In the genomic region with DNA sequence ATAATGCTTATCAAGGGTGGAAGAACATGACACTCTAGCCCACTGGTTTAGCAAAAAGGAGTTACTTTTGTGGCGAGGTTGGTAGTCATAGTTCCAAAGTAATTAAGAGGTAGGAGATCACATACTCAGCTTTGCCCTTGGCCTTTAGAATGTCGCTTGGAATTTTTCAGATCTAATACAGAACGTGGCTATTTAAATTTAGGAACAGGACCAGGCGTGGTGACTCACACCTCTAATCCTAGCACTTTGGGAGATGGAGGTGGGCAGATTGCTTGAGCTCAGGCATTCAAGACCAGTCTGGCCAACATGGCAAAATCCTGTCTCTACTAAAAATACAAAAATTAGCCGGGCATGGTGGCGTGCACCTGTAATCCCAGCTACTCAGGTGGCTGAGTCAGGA, we compare ENCODE assay signal across 16 cellular contexts. TPM values are rescaled to one million over a fixed set of nuclear protein-coding genes. Genes with fewer than 3 reads are reported as not detected.
DNase-seq lines count a peak whose midpoint lies in the region; ATAC-seq and TF ChIP-seq lines count a peak whose summit lies in the region.
"Had no signal": no experiment of that assay in that cellular context is flagged by ENCODE, and none has a peak within 500 bp of the region (broad histone marks: within the 10 kb centered on the region; RNA-seq: fewer than 3 reads in every experiment).

No MANE protein-coding gene starts in this region.

- H3K27me3 ChIP-seq in HCT116 (ENCODE audit: insufficient read depth, low read length) (no peaks in the 10 kb centered on the region), mesendoderm (ENCODE audit: insufficient read depth, low read length, poor library complexity) (no peaks in the 10 kb centered on the region), thyroid gland (no peaks in the 10 kb centered on the region)

- CTCF ChIA-PET in HCT116 (lab: Charles Lee), result interaction anchor here (2.8 kb wide), 1 partner anchor 183 kb away, joined by 80 read pairs; no protein-coding TSS in a partner anchor
- CTCF ChIA-PET in activated CD4-positive, alpha-beta T cell treated with anti-CD3 and anti-CD28 coated beads for 36 hours (lab: Charles Lee), result interaction anchor here (1.0 to 2.9 kb wide), 3 partner anchors 12 to 193 kb away, joined by 3 to 72 read pairs (median 3); no protein-coding TSS in a partner anchor

- DNase-seq in HCT116 (ENCODE audit: low read depth, low spot score), result no peak
- DNase-seq in mesendoderm, result peak; percentile 18
- DNase-seq in renal cortical epithelial cell (ENCODE audit: low read depth), result peak; percentile 39
- peak; percentile 5 to 24 for DNase-seq in thyroid gland
- DNase-seq in activated CD4-positive, alpha-beta T cell treated with anti-CD3 and anti-CD28 coated beads for 36 hours, result no peak
- DNase-seq: CD8-positive, alpha-beta T cell; COR-L47; DMS153; DND-41; GF-D8; HCEC 1CT had no signal

- H3K4me3 ChIP-seq in HCT116 (replicated peaks in 1 of 2; ENCODE audit: low read depth in 1 of 2, low read length in 2 of 2), result no peak overlapping the region
- no peak overlapping the region for H3K4me3 ChIP-seq in mesendoderm (ENCODE audit: low read length)
- no peak overlapping the region for H3K4me3 ChIP-seq in thyroid gland (replicated peaks in 1 of 3)
- H3K4me3 ChIP-seq: A549 had no signal

- H3K9ac ChIP-seq in HCT116 (ENCODE audit: low read length) (no peak overlapping the region), mesendoderm (ENCODE audit: low read length) (no peak overlapping the region)

- ATAC-seq in HCT116 (0 out of 2 replicates have a peak, but pooled peaks have one; percentile 9), HG03108 (IDR thresholded peaks at IDR 0.05; ENCODE audit: unreplicated experiment) (no peak), GM21717 (IDR thresholded peaks at IDR 0.05; ENCODE audit: unreplicated experiment) (no peak)
- ATAC-seq in activated CD4-positive, alpha-beta T cell treated with anti-CD3 and anti-CD28 coated beads for 36 hours, result no peak
- ATAC-seq: A549; CD8-positive, alpha-beta T cell had no signal

- H2AFZ ChIP-seq in HCT116 (ENCODE audit: low read depth, low read length, poor library complexity, severe bottlenecking), result no peak overlapping the region

- H2BK120ac ChIP-seq in mesendoderm (ENCODE audit: low read depth, low read length), result no peak overlapping the region

- no peak overlapping the region for H3K18ac ChIP-seq in mesendoderm (ENCODE audit: low read length)

- no peaks in the 10 kb centered on the region for H4K20me1 ChIP-seq in HCT116 (ENCODE audit: insufficient read depth)

- H2BK5ac ChIP-seq in mesendoderm (ENCODE audit: low read length), result no peak overlapping the region

- POLR2A ChIA-PET in HCT116 (lab: Charles Lee), result no interaction called here
- POLR2A ChIA-PET in activated CD4-positive, alpha-beta T cell treated with anti-CD3 and anti-CD28 coated beads for 36 hours (lab: Charles Lee), result no interaction called here

- no peak overlapping the region for H4K5ac ChIP-seq in mesendoderm (ENCODE audit: low read length)

- no peak overlapping the region for H3K4ac ChIP-seq in mesendoderm (ENCODE audit: low read depth, low read length)

- H3K4me1 ChIP-seq in HCT116 (ENCODE audit: control insufficient read depth in 1 of 2, insufficient read depth in 2 of 2, low read length in 2 of 2) (peaks cover 22 to 23% of the 10 kb centered on the region in 2 experiments), mesendoderm (ENCODE audit: control insufficient read depth, low read depth, low read length) (no peaks in the 10 kb centered on the region), thyroid gland (no peaks in the 10 kb centered on the region)

- H3K4me3 Mint-ChIP-seq in activated CD4-positive, alpha-beta T cell treated with anti-CD3 and anti-CD28 coated beads for 36 hours, result no peak overlapping the region
- H3K4me3 Mint-ChIP-seq: CD14-positive monocyte; CD8-positive, alpha-beta T cell had no signal

- H3K9me3 ChIP-seq in HCT116 (ENCODE audit: control insufficient read depth in 1 of 2, insufficient read depth in 1 of 2, low read depth in 1 of 2, low read length in 2 of 2) (no peaks in the 10 kb centered on the region), thyroid gland (no peaks in the 10 kb centered on the region)
- H3K9me3 ChIP-seq: A549 had no signal

- BruUV-seq in HCT116 (replicated peaks; lab: Mats Ljungman, UMichigan), result no TSS peak

- H3K9me2 ChIP-seq in HCT116 (ENCODE audit: insufficient read depth), result no peaks in the 10 kb centered on the region

- H3K36me3 ChIP-seq in HCT116 (ENCODE audit: control insufficient read depth in 1 of 2, insufficient read depth in 2 of 2, low read length in 2 of 2) (no peaks in the 10 kb centered on the region), mesendoderm (ENCODE audit: control insufficient read depth, insufficient read depth, low read length) (no peaks in the 10 kb centered on the region), thyroid gland (no peaks in the 10 kb centered on the region)

- RAD21 ChIA-PET in HCT116 (lab: Charles Lee; ENCODE audit: low non-redundant PET in 1 of 2, low total read pairs in 2 of 2, uncharacterized antibody in 2 of 2, unreplicated experiment in 2 of 2), result interaction anchor here (2.1 to 3.1 kb wide), 2 partner anchors 183 to 184 kb away, joined by 21 to 22 read pairs; no protein-coding TSS in a partner anchor

- no peak overlapping the region for H3K56ac ChIP-seq in mesendoderm (ENCODE audit: low read length)

- H3K27ac ChIP-seq in HCT116 (ENCODE audit: low read depth, low read length), result 0 out of 2 replicates have a peak overlapping the region, but pooled peaks have one; percentile 22
- H3K27ac ChIP-seq in mesendoderm (ENCODE audit: low read depth, low read length), result no peak overlapping the region
- no peak overlapping the region for H3K27ac ChIP-seq in thyroid gland
- H3K27ac ChIP-seq: HL-60 had no signal

- no peak overlapping the region for H3K23ac ChIP-seq in mesendoderm (ENCODE audit: low read length)

- H3K9me3 Mint-ChIP-seq in activated CD4-positive, alpha-beta T cell treated with anti-CD3 and anti-CD28 coated beads for 36 hours (ENCODE audit: low read depth), result no peaks in the 10 kb centered on the region
- H3K9me3 Mint-ChIP-seq: CD14-positive monocyte; CD8-positive, alpha-beta T cell had no signal

- no peaks in the 10 kb centered on the region for H3K36me3 Mint-ChIP-seq in activated CD4-positive, alpha-beta T cell treated with anti-CD3 and anti-CD28 coated beads for 36 hours (ENCODE audit: low read depth)
- H3K36me3 Mint-ChIP-seq: CD14-positive monocyte had no signal

- H3K27ac Mint-ChIP-seq in activated CD4-positive, alpha-beta T cell treated with anti-CD3 and anti-CD28 coated beads for 36 hours, result no peak overlapping the region
- H3K27ac Mint-ChIP-seq: CD14-positive monocyte; CD8-positive, alpha-beta T cell had no signal

- no peaks in the 10 kb centered on the region for H3K4me1 Mint-ChIP-seq in activated CD4-positive, alpha-beta T cell treated with anti-CD3 and anti-CD28 coated beads for 36 hours
- H3K4me1 Mint-ChIP-seq: CD14-positive monocyte had no signal

- TF ChIP-seq CTCF in HCT116 (IDR thresholded peaks at IDR 0.05 in 2 of 3, conservative IDR thresholded peaks at IDR 0.05 in 1 of 3; ENCODE audit: borderline replicate concordance in 1 of 3, insufficient read depth in 1 of 3, low read depth in 2 of 3, low read length in 2 of 3) (no peak), thyroid gland (IDR thresholded peaks at IDR 0.05) (no peak)

- intact Hi-C loops in HCT116 (cut with micrococcal nuclease) (loop anchor here (5.0 to 10.0 kb wide), 2 partner anchors 295 to 388 kb away; no protein-coding TSS in a partner anchor), thyroid gland (cut with DNase I) (loop anchor here (10.0 kb wide), 1 partner anchor 388 kb away; no protein-coding TSS in a partner anchor)
- intact Hi-C loops in activated CD4-positive, alpha-beta T cell treated with anti-CD3 and anti-CD28 coated beads for 36 hours (cut with DNase I, micrococcal nuclease), result loop anchor here (2.0 to 5.0 kb wide), 2 partner anchors 80 to 298 kb away; no protein-coding TSS in a partner anchor

- no peak overlapping the region for H2AK5ac ChIP-seq in mesendoderm (ENCODE audit: low read length)

- no peak for TF ChIP-seq POLR2A in HCT116 (IDR thresholded peaks at IDR 0.05; ENCODE audit: borderline replicate concordance, extremely low read depth, insufficient read depth, insufficient read length)
- no peak for TF ChIP-seq POLR2A in thyroid gland (IDR thresholded peaks at IDR 0.05)

- H2BK15ac ChIP-seq in mesendoderm (replicated peaks; ENCODE audit: low read depth), result no peak overlapping the region

- TF ChIP-seq RAD21 in HCT116 (IDR thresholded peaks at IDR 0.05; ENCODE audit: low read depth), result no peak

- H4K8ac ChIP-seq in mesendoderm (ENCODE audit: low read depth, low read length), result no peak overlapping the region

- no CpG with 5 or more reads among the region's 6 CpGs for WGBS in mesendoderm (ENCODE audit: extremely low coverage, insufficient coverage, low lambda C conversion rate)
- WGBS in thyroid gland, 2 donors, result 92 to 93% methylated on average over 6 of the region's 6 CpGs

- H3K79me2 ChIP-seq in HCT116 (ENCODE audit: insufficient read depth, low read length) (no peaks in the 10 kb centered on the region), mesendoderm (ENCODE audit: control insufficient read depth, insufficient read depth, low read length) (no peaks in the 10 kb centered on the region)

- no peaks in the 10 kb centered on the region for H3K79me1 ChIP-seq in mesendoderm (ENCODE audit: low read length)

- H3K4me2 ChIP-seq in HCT116 (ENCODE audit: low read length) (peak overlapping the region; percentile 30), mesendoderm (ENCODE audit: low read length) (no peak overlapping the region)
- H3K4me2 ChIP-seq: A549 had no signal

- H3K27me3 Mint-ChIP-seq in activated CD4-positive, alpha-beta T cell treated with anti-CD3 and anti-CD28 coated beads for 36 hours, result peaks cover 6% of the 10 kb centered on the region

TF ChIP-seq in HCT116, 20 proteins besides CTCF, POLR2A, EP300 and RAD21:
- TF ChIP-seq POLR2AphosphoS5 (IDR thresholded peaks at IDR 0.05; ENCODE audit: low read depth, low read length), result no peak

RNA-seq across cellular contexts. Expression of a gene that starts 26.1 kb away (rescaled TPM):
- 12.2 TPM for total RNA-seq in HCT116 (2021; ENCODE audit: unreplicated experiment)
- 6.4 and 6.7 TPM in 2 replicates for polyA plus RNA-seq in HCT116 (2012)
- 12.2 TPM for polyA plus RNA-seq in mesendoderm (2013, experiment 1 of 2)
- polyA plus RNA-seq in mesendoderm (2013, experiment 2 of 2), result 11.9 TPM
- 6.1 and 26.9 TPM in 2 replicates for total RNA-seq in renal cortical epithelial cell
- total RNA-seq in thyroid gland, result 10 to 100 TPM; 10.4 to 18.0 (median 14.2) TPM
- 1 to 10 TPM; 2.3 TPM for total RNA-seq in activated CD4-positive, alpha-beta T cell treated with anti-CD3 and anti-CD28 coated beads for 36 hours
- polyA plus RNA-seq: CD14-positive monocyte had no signal

RNA-seq across cellular contexts. Expression of a gene that starts 56.9 kb away (rescaled TPM):
- 81.3 TPM for total RNA-seq in HCT116 (2021; ENCODE audit: unreplicated experiment)
- polyA plus RNA-seq in HCT116 (2012), result 69.4 and 78.7 TPM in 2 replicates
- polyA plus RNA-seq in mesendoderm (2013, experiment 1 of 2), result 129 TPM
- 129 TPM for polyA plus RNA-seq in mesendoderm (2013, experiment 2 of 2)
- 156 and 197 TPM in 2 replicates for total RNA-seq in renal cortical epithelial cell
- 100 to 1,000 TPM; 301 to 513 (median 421) TPM for total RNA-seq in thyroid gland
- total RNA-seq in activated CD4-positive, alpha-beta T cell treated with anti-CD3 and anti-CD28 coated beads for 36 hours, result 100 to 1,000 TPM in 1 of 2 experiments, 10 to 100 TPM in 1; 88.8 to 101 TPM

Comparison
In these comparisons a context has a peak if more than half of its experiments do, and no peak if none do; other contexts are left out.
1. DNase-seq: peak in mesendoderm (single experiment), renal cortical epithelial cell (single experiment) and thyroid gland (2 of 2); none in HCT116 (single experiment) and activated CD4-positive, alpha-beta T cell treated with anti-CD3 and anti-CD28 coated beads for 36 hours (single experiment).